ENCODE assay signal across 1 cellular context in genomic region chr1:152410599-152410998, GRCh38.
TF ChIP-seq lines count a peak whose summit lies in the region.

No MANE protein-coding gene starts in this region.

TF ChIP-seq in GM23338, 12 proteins besides CTCF, POLR2A, EP300 and RAD21 (continued from another document):
- TF ChIP-seq ZNF462 (CRISPR knock-in tag; IDR thresholded peaks at IDR 0.05) (no peak), REST (IDR thresholded peaks at IDR 0.05; ENCODE audit: unreplicated experiment) (no peak), POLR2AphosphoS5 (IDR thresholded peaks at IDR 0.05; ENCODE audit: low read depth) (no peak), JUNB (IDR thresholded peaks at IDR 0.05; ENCODE audit: unreplicated experiment) (no peak), EZH2phosphoT487 (IDR thresholded peaks at IDR 0.05; ENCODE audit: unreplicated experiment) (no peak), NANOG (IDR thresholded peaks at IDR 0.05; ENCODE audit: borderline replicate concordance) (no peak), ZNF114 (CRISPR knock-in tag; IDR thresholded peaks at IDR 0.05) (no peak), ZNF331 (CRISPR knock-in tag; IDR thresholded peaks at IDR 0.05; ENCODE audit: low read depth) (no peak), CREB1 (CRISPR knock-in tag; IDR thresholded peaks at IDR 0.05; ENCODE audit: low read depth) (no peak), STAT1 (IDR thresholded peaks at IDR 0.05; ENCODE audit: unreplicated experiment) (no peak), EZH2 (IDR thresholded peaks at IDR 0.05; ENCODE audit: low read depth, unreplicated experiment) (no peak)
